In the genomic region with DNA sequence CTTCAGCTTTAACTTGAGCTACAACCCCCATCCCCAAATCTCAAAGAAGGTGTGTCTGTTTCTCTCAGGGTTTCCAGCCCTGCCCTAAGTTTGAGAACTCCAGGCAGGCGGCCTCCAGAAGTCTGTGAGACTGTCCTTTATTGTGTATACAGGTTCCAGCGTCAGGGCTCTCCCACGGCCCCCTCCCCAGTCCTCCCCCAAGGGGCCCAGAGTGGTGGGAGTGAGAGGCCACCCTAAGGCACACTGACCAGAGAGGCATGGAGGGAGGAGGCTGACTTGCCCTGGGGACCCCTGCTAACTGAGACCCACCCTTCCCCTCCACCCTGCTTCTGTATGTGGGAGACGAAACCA, we compare ENCODE assay signal across 11 cellular contexts. TPM values are rescaled to one million over a fixed set of nuclear protein-coding genes. Genes with fewer than 3 reads are reported as not detected.
DNase-seq lines count a peak whose midpoint lies in the region; ATAC-seq and TF ChIP-seq lines count a peak whose summit lies in the region.
"Had no signal": no experiment of that assay in that cellular context is flagged by ENCODE, and none has a peak within 500 bp of the region (broad histone marks: within the 10 kb centered on the region; RNA-seq: fewer than 3 reads in every experiment).

No MANE protein-coding gene starts in this region.

- H3K36me3 ChIP-seq in HUES6 (ENCODE audit: control insufficient read depth, insufficient read depth, low read length) (no peaks in the 10 kb centered on the region), mucosa of descending colon (ENCODE audit: low read depth) (no peaks in the 10 kb centered on the region), subcutaneous abdominal adipose tissue (ENCODE audit: control insufficient read depth in 5 of 5, insufficient read depth in 5 of 5, low read length in 5 of 5) (peaks cover 0 to 4% (median 0%) of the 10 kb centered on the region in 5 donors)

- no peak for DNase-seq in central memory CD8-positive, alpha-beta T cell (ENCODE audit: low spot score in 2 of 2)
- no peak for DNase-seq in mucosa of descending colon
- no peak for DNase-seq in middle frontal gyrus (ENCODE audit: extremely low spot score, low spot score)
- no peak for DNase-seq in NCI-H69 (lab: John Stamatoyannopoulos, UW)
- no peak for DNase-seq in T-helper 2 cell treated with Interferon-gamma antibody and Interleukin-4, amounts not matched to agents 5 μg/mL and 100 μg/mL, for 36 hours (ENCODE audit: low spot score)
- DNase-seq: Caco-2, cerebellar nuclear complex had no signal

- no peaks in the 10 kb centered on the region for H3K4me1 Mint-ChIP-seq in central memory CD8-positive, alpha-beta T cell
- peaks cover 3% of the 10 kb centered on the region for H3K4me1 Mint-ChIP-seq in T-helper 2 cell treated with Interferon-gamma antibody and Interleukin-4, amounts not matched to agents 5 μg/mL and 100 μg/mL, for 36 hours (ENCODE audit: low read depth)

- H3K9me3 ChIP-seq in HUES6 (ENCODE audit: control insufficient read depth, insufficient read depth, low read depth, low read length) (no peaks in the 10 kb centered on the region), mucosa of descending colon (no peaks in the 10 kb centered on the region), subcutaneous abdominal adipose tissue (ENCODE audit: control insufficient read depth in 5 of 5, low read length in 5 of 5) (no peaks in the 10 kb centered on the region)
- H3K9me3 ChIP-seq: Caco-2, SK-N-SH had no signal

- H3K27me3 ChIP-seq in HUES6 (ENCODE audit: control insufficient read depth, insufficient read depth, low read length) = no peaks in the 10 kb centered on the region
- peaks cover 0 to 8% (median 0%) of the 10 kb centered on the region in 5 donors for H3K27me3 ChIP-seq in subcutaneous abdominal adipose tissue (ENCODE audit: control insufficient read depth in 5 of 5, insufficient read depth in 4 of 5, low read length in 5 of 5)

- H3K27ac ChIP-seq in HUES6 (ENCODE audit: low read depth, low read length) (peak overlapping the region; percentile 92; the same call in 1 of the 2 replicates), subcutaneous abdominal adipose tissue (ENCODE audit: low read depth, low read length) (peak overlapping the region; percentile 93)

- peak overlapping the region; percentile 46; the same call in 1 of the 2 replicates for H3K4me3 ChIP-seq in HUES6 (ENCODE audit: low read depth, low read length)
- H3K4me3 ChIP-seq in mucosa of descending colon = no peak overlapping the region
- H3K4me3 ChIP-seq in subcutaneous abdominal adipose tissue (ENCODE audit: low read depth in 1 of 5, low read length in 5 of 5) = no peak overlapping the region

- H3K27me3 Mint-ChIP-seq in central memory CD8-positive, alpha-beta T cell = peaks cover 43% of the 10 kb centered on the region
- peaks cover 6% of the 10 kb centered on the region for H3K27me3 Mint-ChIP-seq in T-helper 2 cell treated with Interferon-gamma antibody and Interleukin-4, amounts not matched to agents 5 μg/mL and 100 μg/mL, for 36 hours (ENCODE audit: low read depth)

- TF ChIP-seq CTCF in mucosa of descending colon (IDR thresholded peaks at IDR 0.05) = no peak

- peaks cover 61% of the 10 kb centered on the region for H3K4me1 ChIP-seq in HUES6 (ENCODE audit: control insufficient read depth, insufficient read depth, low read length)
- H3K4me1 ChIP-seq in mucosa of descending colon (ENCODE audit: low read depth) = peaks cover 16% of the 10 kb centered on the region
- H3K4me1 ChIP-seq in subcutaneous abdominal adipose tissue (ENCODE audit: control insufficient read depth in 5 of 5, insufficient read depth in 5 of 5, low read length in 5 of 5) = peaks cover 0 to 69% (median 54%) of the 10 kb centered on the region in 5 donors
- H3K4me1 ChIP-seq: Caco-2 had no signal

- ATAC-seq in central memory CD8-positive, alpha-beta T cell (replicated peaks; ENCODE audit: extremely low read depth, poor library complexity, severe bottlenecking) = no peak
- peak; percentile 4 for ATAC-seq in mucosa of descending colon
- no peak for ATAC-seq in GM19463 (IDR thresholded peaks at IDR 0.05; ENCODE audit: unreplicated experiment)

- no peaks in the 10 kb centered on the region for H3K9me3 Mint-ChIP-seq in central memory CD8-positive, alpha-beta T cell
- H3K9me3 Mint-ChIP-seq in T-helper 2 cell treated with Interferon-gamma antibody and Interleukin-4, amounts not matched to agents 5 μg/mL and 100 μg/mL, for 36 hours = no peaks in the 10 kb centered on the region

- peak overlapping the region; percentile 68 for H3K27ac Mint-ChIP-seq in central memory CD8-positive, alpha-beta T cell (ENCODE audit: low read depth)
- H3K27ac Mint-ChIP-seq in T-helper 2 cell treated with Interferon-gamma antibody and Interleukin-4, amounts not matched to agents 5 μg/mL and 100 μg/mL, for 36 hours = no peak overlapping the region

- no peak overlapping the region for H3K9ac ChIP-seq in HUES6 (ENCODE audit: low read length)
- H3K9ac ChIP-seq in subcutaneous abdominal adipose tissue (ENCODE audit: low read length in 5 of 5) = peak overlapping the region in 1 of 5 donors; percentile 35
- H3K9ac ChIP-seq: SK-N-SH had no signal

- intact Hi-C loops in mucosa of descending colon (cut with DNase I, micrococcal nuclease) = no loop called here

- H3K4me3 Mint-ChIP-seq in central memory CD8-positive, alpha-beta T cell = no peak overlapping the region
- H3K4me3 Mint-ChIP-seq in T-helper 2 cell treated with Interferon-gamma antibody and Interleukin-4, amounts not matched to agents 5 μg/mL and 100 μg/mL, for 36 hours = no peak overlapping the region

- peaks cover 1% of the 10 kb centered on the region for H3K36me3 Mint-ChIP-seq in central memory CD8-positive, alpha-beta T cell (ENCODE audit: insufficient read depth)
- H3K36me3 Mint-ChIP-seq in T-helper 2 cell treated with Interferon-gamma antibody and Interleukin-4, amounts not matched to agents 5 μg/mL and 100 μg/mL, for 36 hours (ENCODE audit: low read depth) = no peaks in the 10 kb centered on the region

RNA-seq across cellular contexts. Expression of gene HSPB7, which starts 4.0 kb away (rescaled TPM):
- 10 to 100 TPM in 2 of 3 donors, 1 to 10 TPM in 1; 1.5 to 78.0 (median 13.0) TPM for total RNA-seq in mucosa of descending colon
- total RNA-seq: Caco-2 had no signal

RNA-seq across cellular contexts. Expression of gene CLCNKA, which starts 8.0 kb away (rescaled TPM):
- 1 to 10 TPM in 2 of 3 donors, not detected in 1; 1.3 to 3.4 TPM for total RNA-seq in mucosa of descending colon
- total RNA-seq: Caco-2 had no signal

RNA-seq across cellular contexts. Expression of gene SRARP, which starts 9.8 kb away (rescaled TPM):
- total RNA-seq in mucosa of descending colon = not detected

RNA-seq across cellular contexts. Expression of gene CLCNKB, which starts 29.7 kb away (rescaled TPM):
- 1 to 10 TPM in 1 of 3 donors, not detected in 2; 1.2 TPM for total RNA-seq in mucosa of descending colon
- total RNA-seq: Caco-2 had no signal

RNA-seq across cellular contexts. Expression of gene ZBTB17, which starts 38.0 kb away (rescaled TPM):
- total RNA-seq in mucosa of descending colon = 10 to 100 TPM; 29.2 to 40.8 (median 34.6) TPM
